15 cellular contexts compared by ENCODE assay signal in genomic region chr11:100512475-100512874, GRCh38.
"Had no signal": no experiment of that assay in that cellular context is flagged by ENCODE, and none has a peak within 500 bp of the region (broad histone marks: within the 10 kb centered on the region; RNA-seq: fewer than 3 reads in every experiment).

No MANE protein-coding gene starts in this region.

- DNase-seq: activated B cell treated with CpG ODN at 0.5 μM for 24 hours; activated CD4-positive, alpha-beta T cell treated with anti-CD3 and anti-CD28 coated beads, Interleukin-2, amount 10 ng/mL, durations not matched to agents 24 days and 14 days; activated CD8-positive, alpha-beta memory T cell treated with anti-CD3 and anti-CD28 coated beads for 24 hours; activated naive CD4-positive, alpha-beta T cell treated with Interleukin-2 at 50 U/mL for 16 hours; central memory CD4-positive, alpha-beta T cell; effector CD4-positive, alpha-beta T cell; glutamatergic neuron; immature natural killer cell; left ventricle myocardium inferior; naive B cell; posterior cingulate gyrus; small intestine; thyroid gland had no signal

- H3K4me3 ChIP-seq: coronary artery, left ventricle myocardium inferior, right atrium auricular region, thyroid gland had no signal
